26 cellular contexts compared by ENCODE assay signal in the genomic region with DNA sequence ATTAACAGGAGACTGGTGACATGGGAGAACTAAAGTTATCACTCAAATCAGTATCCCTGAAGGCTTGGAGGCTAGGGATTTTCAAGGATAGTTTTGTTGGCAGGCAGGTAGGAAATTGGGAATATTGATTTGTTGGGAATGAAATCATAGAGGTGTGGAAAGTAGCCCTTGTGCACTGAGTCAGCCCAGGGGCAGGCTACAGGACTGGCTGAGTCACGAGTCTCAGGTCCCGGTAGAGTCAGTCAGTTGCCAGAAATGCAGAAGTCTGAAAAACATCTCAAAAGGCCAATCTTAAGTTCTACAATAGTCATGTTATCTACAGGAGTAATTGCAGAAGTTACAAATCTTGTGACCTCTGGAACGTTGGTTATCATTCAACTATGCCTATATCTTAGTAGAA.
"Had no signal": no experiment of that assay in that cellular context is flagged by ENCODE, and none has a peak within 500 bp of the region (broad histone marks: within the 10 kb centered on the region; RNA-seq: fewer than 3 reads in every experiment).

No MANE protein-coding gene starts in this region.

- H3K36me3 Mint-ChIP-seq: naive B cell; stimulated activated effector memory CD8-positive, alpha-beta T cell treated with anti-CD3 and anti-CD28 coated beads, Interleukin-12 subunit alpha, Interleukin-12 subunit beta, amount 100 ng/mL, for 72 hours had no signal

- H3K9ac ChIP-seq: parathyroid adenoma had no signal

- H3K79me2 ChIP-seq: parathyroid adenoma had no signal

- FAIRE-seq: endometrium, keratinocyte had no signal

- H3K4me3 Mint-ChIP-seq: dendritic cell treated with granulocyte-macrophage colony-stimulating factor and Interleukin-4, amounts not matched to agents 40 ng/mL and 50 ng/mL, for 4 days; mesothelial cell of epicardium; naive B cell; natural killer cell treated with Interleukin-12 subunit alpha and Interleukin-12 subunit beta and Interleukin-15 and Interleukin-18, amount 100 ng/mL, for 72 hours; neural crest cell; stimulated activated effector memory CD8-positive, alpha-beta T cell treated with anti-CD3 and anti-CD28 coated beads, Interleukin-12 subunit alpha, Interleukin-12 subunit beta, amount 100 ng/mL, for 72 hours had no signal

- H2AFZ ChIP-seq: parathyroid adenoma had no signal

- H3K27ac ChIP-seq: colonic mucosa, gastrocnemius medialis, neutrophil, parathyroid adenoma, right atrium auricular region, stomach, thyroid gland had no signal

- H3K4me3 ChIP-seq: colonic mucosa, gastrocnemius medialis, lung, mucosa of descending colon, right atrium auricular region, stomach, thyroid gland had no signal

- H3K27ac Mint-ChIP-seq: dendritic cell treated with granulocyte-macrophage colony-stimulating factor and Interleukin-4, amounts not matched to agents 40 ng/mL and 50 ng/mL, for 4 days; mesothelial cell of epicardium; naive B cell; natural killer cell treated with Interleukin-12 subunit alpha and Interleukin-12 subunit beta and Interleukin-15 and Interleukin-18, amount 100 ng/mL, for 72 hours; progenitor cell of endocrine pancreas; stimulated activated effector memory CD8-positive, alpha-beta T cell treated with anti-CD3 and anti-CD28 coated beads, Interleukin-12 subunit alpha, Interleukin-12 subunit beta, amount 100 ng/mL, for 72 hours had no signal

- H3K4me1 ChIP-seq: colonic mucosa, gastrocnemius medialis, parathyroid adenoma, right atrium auricular region, stomach, thyroid gland had no signal

- DNase-seq: colonic mucosa; effector memory CD4-positive, alpha-beta T cell; gastrocnemius medialis; head of caudate nucleus; mesenchymal stem cell; mucosa of descending colon; naive B cell; stimulated activated CD4-positive, alpha-beta T cell treated with anti-CD3 and anti-CD28 coated beads, Interleukin-2, amount 100 ng/mL, for 24 hours; stimulated activated CD4-positive, alpha-beta T cell treated with anti-CD3 and anti-CD28 coated beads, Interleukin-4, amount 100 ng/mL, for 24 hours; stimulated activated naive CD4-positive, alpha-beta T cell treated with Interleukin-2 at 50 U/mL for 16 hours; stomach; thyroid gland had no signal

- ATAC-seq: gastrocnemius medialis; left lobe of liver; mucosa of descending colon; natural killer cell treated with Interleukin-12 subunit alpha and Interleukin-12 subunit beta and Interleukin-15 and Interleukin-18, amount 100 ng/mL, for 72 hours; sciatic nerve; stimulated activated effector memory CD8-positive, alpha-beta T cell treated with anti-CD3 and anti-CD28 coated beads, Interleukin-12 subunit alpha, Interleukin-12 subunit beta, amount 100 ng/mL, for 72 hours had no signal

- H3K27me3 Mint-ChIP-seq: dendritic cell treated with granulocyte-macrophage colony-stimulating factor and Interleukin-4, amounts not matched to agents 40 ng/mL and 50 ng/mL, for 4 days; progenitor cell of endocrine pancreas had no signal

- H3K36me3 ChIP-seq: colonic mucosa, gastrocnemius medialis, neutrophil, right atrium auricular region, stomach, thyroid gland had no signal

- H3K4me1 Mint-ChIP-seq: mesothelial cell of epicardium; naive B cell; stimulated activated effector memory CD8-positive, alpha-beta T cell treated with anti-CD3 and anti-CD28 coated beads, Interleukin-12 subunit alpha, Interleukin-12 subunit beta, amount 100 ng/mL, for 72 hours had no signal

- H3K9me3 ChIP-seq: colonic mucosa, gastrocnemius medialis, neutrophil, thyroid gland had no signal

- H3K27me3 ChIP-seq: colonic mucosa, gastrocnemius medialis, neutrophil, right atrium auricular region, stomach, thyroid gland had no signal
